30 cellular contexts compared by ENCODE assay signal in the genomic region with DNA sequence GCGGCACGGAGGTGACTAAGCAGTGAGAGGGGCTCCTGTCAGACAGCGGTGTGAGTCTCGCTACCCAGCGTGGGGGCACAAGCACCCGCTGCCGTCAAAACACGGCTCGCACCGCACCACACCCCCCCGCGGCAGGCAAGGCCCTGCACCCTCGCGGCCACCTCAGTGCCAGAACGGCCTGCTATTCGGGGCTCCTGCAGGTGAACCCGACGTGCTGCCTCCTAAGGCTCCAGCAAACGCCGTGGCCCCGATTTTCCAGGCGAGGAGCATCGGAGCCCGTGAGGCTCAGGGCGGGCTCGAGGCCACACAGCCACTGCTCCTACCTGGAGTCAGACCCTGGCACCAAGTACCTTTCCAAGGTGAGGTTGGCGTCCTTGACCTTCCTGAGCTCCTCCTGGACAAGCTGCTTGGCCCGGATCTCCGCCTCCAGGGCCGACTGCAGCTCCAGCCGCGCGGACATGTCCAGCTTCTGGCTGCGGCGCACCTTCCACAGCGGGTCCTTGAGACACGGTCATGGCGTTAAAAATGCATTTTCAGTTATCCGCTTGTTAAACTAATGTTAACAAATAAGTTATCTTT. TPM values are rescaled to one million over a fixed set of nuclear protein-coding genes. Genes with fewer than 3 reads are reported as not detected.
"Had no signal": no experiment of that assay in that cellular context is flagged by ENCODE, and none has a peak within 500 bp of the region (broad histone marks: within the 10 kb centered on the region; RNA-seq: fewer than 3 reads in every experiment).

No MANE protein-coding gene starts in this region.

- H3K4me3 Mint-ChIP-seq: activated CD8-positive, alpha-beta T cell treated with anti-CD3 and anti-CD28 coated beads for 36 hours; activated naive CD4-positive, alpha-beta T cell treated with anti-CD3 and anti-CD28 coated beads for 36 hours; activated naive CD4-positive, alpha-beta T cell treated with anti-CD3 and anti-CD28 coated beads, Interleukin-2, amount 50 U/mL, for 24 hours; activated naive CD8-positive, alpha-beta T cell treated with anti-CD3 and anti-CD28 coated beads, Interleukin-2, amount 10 ng/mL, durations not matched to agents 7 days and 5 days; activated T-cell treated with anti-CD3 and anti-CD28 coated beads, Interleukin-2, amount 50 U/mL, for 4 hours; activated T-helper 17 cell treated with anti-CD3 and anti-CD28 coated beads, Interleukin-2, amount 50 U/mL, for 72 hours; central memory CD8-positive, alpha-beta T cell; effector memory CD8-positive, alpha-beta T cell; WTC11 had no signal

- H3K36me3 Mint-ChIP-seq: activated naive CD8-positive, alpha-beta T cell treated with anti-CD3 and anti-CD28 coated beads, Interleukin-2, amount 10 ng/mL, durations not matched to agents 7 days and 5 days had no signal

- H3K4me1 Mint-ChIP-seq: activated naive CD4-positive, alpha-beta T cell treated with anti-CD3 and anti-CD28 coated beads, Interleukin-2, amount 50 U/mL, for 24 hours; activated naive CD8-positive, alpha-beta T cell treated with anti-CD3 and anti-CD28 coated beads, Interleukin-2, amount 10 ng/mL, durations not matched to agents 7 days and 5 days; activated T-helper 17 cell treated with anti-CD3 and anti-CD28 coated beads, Interleukin-2, amount 50 U/mL, for 72 hours; central memory CD8-positive, alpha-beta T cell; WTC11 had no signal

- H3K27ac ChIP-seq: brain microvascular endothelial cell, epithelial cell of prostate had no signal

- H3K27ac Mint-ChIP-seq: activated CD8-positive, alpha-beta T cell treated with anti-CD3 and anti-CD28 coated beads for 36 hours; activated naive CD4-positive, alpha-beta T cell treated with anti-CD3 and anti-CD28 coated beads for 36 hours; activated naive CD4-positive, alpha-beta T cell treated with anti-CD3 and anti-CD28 coated beads, Interleukin-2, amount 50 U/mL, for 24 hours; activated naive CD8-positive, alpha-beta T cell treated with anti-CD3 and anti-CD28 coated beads, Interleukin-2, amount 10 ng/mL, durations not matched to agents 7 days and 5 days; activated T-helper 17 cell treated with anti-CD3 and anti-CD28 coated beads, Interleukin-2, amount 50 U/mL, for 72 hours; effector memory CD8-positive, alpha-beta T cell; WTC11 had no signal

- FAIRE-seq: astrocyte, bronchial epithelial cell, colon, endometrium, endothelial cell of umbilical vein, frontal cortex had no signal

- DNase-seq: activated CD4-positive, alpha-beta T cell treated with anti-CD3 and anti-CD28 coated beads for 1 hour; activated CD4-positive, alpha-beta T cell treated with anti-CD3 and anti-CD28 coated beads for 4 hours; activated CD4-positive, alpha-beta T cell treated with anti-CD3 and anti-CD28 coated beads, Interleukin-2, amount 50 U/mL, for 1 hour; activated CD4-positive, alpha-beta T cell treated with anti-CD3 and anti-CD28 coated beads, Interleukin-2, amount 50 U/mL, for 48 hours; activated CD8-positive, alpha-beta memory T cell treated with anti-CD3 and anti-CD28 coated beads for 24 hours; activated CD8-positive, alpha-beta T cell treated with anti-CD3 and anti-CD28 coated beads for 36 hours; activated effector memory CD4-positive, alpha-beta T cell treated with anti-CD3 and anti-CD28 coated beads, Interleukin-2, amount 50 U/mL, for 16 hours; activated naive CD4-positive, alpha-beta T cell treated with anti-CD3 and anti-CD28 coated beads for 36 hours; activated naive CD8-positive, alpha-beta T cell treated with anti-CD3 and anti-CD28 coated beads, Interleukin-2, amount 10 ng/mL, durations not matched to agents 7 days and 5 days; activated T-cell treated with anti-CD3 and anti-CD28 coated beads, Interleukin-2, amount 50 U/mL, for 4 hours; brain microvascular endothelial cell; cortex of kidney; dermis blood vessel endothelial cell; effector CD4-positive, alpha-beta T cell; effector memory CD8-positive, alpha-beta T cell; foreskin fibroblast; head of caudate nucleus; T-helper 2 cell had no signal

- H3K27me3 Mint-ChIP-seq: activated CD8-positive, alpha-beta T cell treated with anti-CD3 and anti-CD28 coated beads for 36 hours; activated naive CD4-positive, alpha-beta T cell treated with anti-CD3 and anti-CD28 coated beads, Interleukin-2, amount 50 U/mL, for 24 hours; activated naive CD8-positive, alpha-beta T cell treated with anti-CD3 and anti-CD28 coated beads, Interleukin-2, amount 10 ng/mL, durations not matched to agents 7 days and 5 days; activated T-helper 17 cell treated with anti-CD3 and anti-CD28 coated beads, Interleukin-2, amount 50 U/mL, for 72 hours had no signal

- H3K27me3 ChIP-seq: brain microvascular endothelial cell had no signal

- ATAC-seq: activated CD8-positive, alpha-beta T cell treated with anti-CD3 and anti-CD28 coated beads for 36 hours; activated T-cell treated with anti-CD3 and anti-CD28 coated beads, Interleukin-2, amount 50 U/mL, for 4 hours; activated T-helper 17 cell treated with anti-CD3 and anti-CD28 coated beads, Interleukin-2, amount 50 U/mL, for 72 hours; effector memory CD8-positive, alpha-beta T cell; WTC11 had no signal

- H3K9me3 Mint-ChIP-seq: activated CD8-positive, alpha-beta T cell treated with anti-CD3 and anti-CD28 coated beads for 36 hours; activated naive CD4-positive, alpha-beta T cell treated with anti-CD3 and anti-CD28 coated beads for 36 hours; activated naive CD4-positive, alpha-beta T cell treated with anti-CD3 and anti-CD28 coated beads, Interleukin-2, amount 50 U/mL, for 24 hours; activated naive CD8-positive, alpha-beta T cell treated with anti-CD3 and anti-CD28 coated beads, Interleukin-2, amount 10 ng/mL, durations not matched to agents 7 days and 5 days; activated T-cell treated with anti-CD3 and anti-CD28 coated beads, Interleukin-2, amount 50 U/mL, for 4 hours; activated T-helper 17 cell treated with anti-CD3 and anti-CD28 coated beads, Interleukin-2, amount 50 U/mL, for 72 hours; central memory CD8-positive, alpha-beta T cell; effector memory CD8-positive, alpha-beta T cell; WTC11 had no signal

RNA-seq across cellular contexts. Expression of a gene that starts 41.8 kb away (rescaled TPM):
- total RNA-seq: cardiac septum, dermis blood vessel endothelial cell, endothelial cell of umbilical vein had no signal
